In genomic region chr6:32972353-32973143, GRCh38 we compare ENCODE assay signal across 1 cellular context.
TF ChIP-seq lines count a peak whose summit lies in the region.

No MANE protein-coding gene starts in this region.

TF ChIP-seq in HepG2, 621 proteins besides CTCF, POLR2A, EP300 and RAD21 (continued from another document and continues in another):
- TF ChIP-seq MLX (CRISPR knock-in tag; IDR thresholded peaks at IDR 0.05): no peak
- TF ChIP-seq PLRG1 (conservative IDR thresholded peaks at IDR 0.05): no peak
- no peak for TF ChIP-seq ZNF691 (CRISPR knock-in tag; IDR thresholded peaks at IDR 0.05; ENCODE audit: borderline replicate concordance, low read depth)
- no peak; the same call in 1 of the 2 replicates for TF ChIP-seq ZFP91 (CRISPR knock-in tag; IDR thresholded peaks at IDR 0.05; ENCODE audit: borderline replicate concordance)
- TF ChIP-seq PHF5A (CRISPR knock-in tag; IDR thresholded peaks at IDR 0.05; ENCODE audit: low read depth, unreplicated experiment): no peak
- no peak for TF ChIP-seq CBX2 (IDR thresholded peaks at IDR 0.05; ENCODE audit: low read depth, low read length)
- no peak for TF ChIP-seq CBX2 (CRISPR knock-in tag; IDR thresholded peaks at IDR 0.05; ENCODE audit: low read depth)
- TF ChIP-seq ZBTB3 (CRISPR knock-in tag; IDR thresholded peaks at IDR 0.05; ENCODE audit: borderline replicate concordance, low read depth): no peak
- TF ChIP-seq MXD3 (CRISPR knock-in tag; IDR thresholded peaks at IDR 0.05): no peak; the same call in 1 of the 2 replicates
- no peak for TF ChIP-seq RNF2 (conservative IDR thresholded peaks at IDR 0.05; ENCODE audit: low read depth)
- TF ChIP-seq E2F2 (CRISPR knock-in tag; IDR thresholded peaks at IDR 0.05; ENCODE audit: borderline replicate concordance): no peak
- TF ChIP-seq IKZF1 (IDR thresholded peaks at IDR 0.05): no peak
- TF ChIP-seq ZNF335 (CRISPR knock-in tag; IDR thresholded peaks at IDR 0.05): no peak
- no peak for TF ChIP-seq NCOA2 (CRISPR knock-in tag; IDR thresholded peaks at IDR 0.05)
- TF ChIP-seq SRSF9 (IDR thresholded peaks at IDR 0.05; ENCODE audit: borderline replicate concordance, insufficient read depth, low read depth, low read length, poor library complexity, severe bottlenecking): no peak
- no peak for TF ChIP-seq NPAS2 (CRISPR knock-in tag; IDR thresholded peaks at IDR 0.05; ENCODE audit: borderline replicate concordance)
- no peak for TF ChIP-seq ZNF749 (CRISPR knock-in tag; IDR thresholded peaks at IDR 0.05; ENCODE audit: borderline replicate concordance)
- no peak for TF ChIP-seq ELK4 (CRISPR knock-in tag; IDR thresholded peaks at IDR 0.05; ENCODE audit: borderline replicate concordance)
- 0 out of 2 replicates have a peak, but pooled peaks have one; percentile 28 for TF ChIP-seq HOXD1 (CRISPR knock-in tag; IDR thresholded peaks at IDR 0.05)
- TF ChIP-seq ZNF3 (CRISPR knock-in tag; IDR thresholded peaks at IDR 0.05): no peak; the same call in 1 of the 2 replicates
- no peak for TF ChIP-seq ZNF614 (CRISPR knock-in tag; IDR thresholded peaks at IDR 0.05; ENCODE audit: borderline replicate concordance)
- 0 out of 2 replicates have a peak, but pooled peaks have one; percentile 2 for TF ChIP-seq MTA3 (CRISPR knock-in tag; IDR thresholded peaks at IDR 0.05)
- no peak for TF ChIP-seq SOX13 (IDR thresholded peaks at IDR 0.05)
- no peak for TF ChIP-seq SOX13 (CRISPR knock-in tag; conservative IDR thresholded peaks at IDR 0.05 in 1 of 2, IDR thresholded peaks at IDR 0.05 in 1 of 2)
- TF ChIP-seq SKI (IDR thresholded peaks at IDR 0.05; ENCODE audit: partially characterized antibody): no peak
- TF ChIP-seq RBM39 (IDR thresholded peaks at IDR 0.05; ENCODE audit: low read depth, low read length, poor library complexity, severe bottlenecking): no peak
- no peak; the same call in 1 of the 2 replicates for TF ChIP-seq KLF15 (CRISPR knock-in tag; IDR thresholded peaks at IDR 0.05; ENCODE audit: borderline replicate concordance)
- TF ChIP-seq KDM5A (IDR thresholded peaks at IDR 0.05; ENCODE audit: borderline replicate concordance, low read length): peak; percentile 77
- TF ChIP-seq ATM (IDR thresholded peaks at IDR 0.05; ENCODE audit: borderline replicate concordance): no peak
- no peak for TF ChIP-seq ETV5 (CRISPR knock-in tag; IDR thresholded peaks at IDR 0.05; ENCODE audit: borderline replicate concordance)
- no peak for TF ChIP-seq ZUFSP (CRISPR knock-in tag; IDR thresholded peaks at IDR 0.05; ENCODE audit: borderline replicate concordance)
- no peak for TF ChIP-seq RNF219 (CRISPR knock-in tag; IDR thresholded peaks at IDR 0.05)
- TF ChIP-seq SP1 (IDR thresholded peaks at IDR 0.05): no peak
- TF ChIP-seq SP1 (CRISPR knock-in tag; IDR thresholded peaks at IDR 0.05): no peak
- TF ChIP-seq ZFP41 (CRISPR knock-in tag; IDR thresholded peaks at IDR 0.05; ENCODE audit: borderline replicate concordance): peak; percentile 9; the same call in 1 of the 2 replicates
- TF ChIP-seq MZF1 (CRISPR knock-in tag; IDR thresholded peaks at IDR 0.05; ENCODE audit: borderline replicate concordance): no peak
- TF ChIP-seq CBX1 (IDR thresholded peaks at IDR 0.05; ENCODE audit: low read depth): no peak
- peak; percentile 89; the same call in 1 of the 2 replicates for TF ChIP-seq ZNF816 (CRISPR knock-in tag; IDR thresholded peaks at IDR 0.05; ENCODE audit: borderline replicate concordance)
- no peak for TF ChIP-seq ZNF781 (CRISPR knock-in tag; IDR thresholded peaks at IDR 0.05; ENCODE audit: borderline replicate concordance, not compliant biosample characterization)
- no peak for TF ChIP-seq ZFP36L1 (CRISPR knock-in tag; IDR thresholded peaks at IDR 0.05)
- no peak for TF ChIP-seq FOXK1 (CRISPR knock-in tag; IDR thresholded peaks at IDR 0.05; ENCODE audit: borderline replicate concordance, low read depth)
- TF ChIP-seq FOXM1 (CRISPR knock-in tag; IDR thresholded peaks at IDR 0.05): no peak
- TF ChIP-seq RFXAP (CRISPR knock-in tag; IDR thresholded peaks at IDR 0.05; ENCODE audit: borderline replicate concordance): 0 out of 2 replicates have a peak, but pooled peaks have one; percentile 3
- TF ChIP-seq CCDC6 (CRISPR knock-in tag; IDR thresholded peaks at IDR 0.05): no peak
- TF ChIP-seq REL (CRISPR knock-in tag; conservative IDR thresholded peaks at IDR 0.05): peak; percentile 94
- TF ChIP-seq MXD1 (CRISPR knock-in tag; IDR thresholded peaks at IDR 0.05): no peak; the same call in 1 of the 2 replicates
- no peak for TF ChIP-seq MIXL1 (CRISPR knock-in tag; IDR thresholded peaks at IDR 0.05)
- TF ChIP-seq IRF1 (CRISPR knock-in tag; IDR thresholded peaks at IDR 0.05; ENCODE audit: low read depth): no peak
- no peak for TF ChIP-seq ZKSCAN8 (CRISPR knock-in tag; IDR thresholded peaks at IDR 0.05; ENCODE audit: borderline replicate concordance)
- TF ChIP-seq CHD4 (IDR thresholded peaks at IDR 0.05; ENCODE audit: borderline replicate concordance, low read length): no peak
- no peak; the same call in 1 of the 2 replicates for TF ChIP-seq POLR2AphosphoS2 (IDR thresholded peaks at IDR 0.05; ENCODE audit: low read depth, low read length)
- no peak for TF ChIP-seq DNMT3B (CRISPR knock-in tag; conservative IDR thresholded peaks at IDR 0.05)
- TF ChIP-seq TRAFD1 (CRISPR knock-in tag; IDR thresholded peaks at IDR 0.05; ENCODE audit: borderline replicate concordance): no peak
- TF ChIP-seq ZNF256 (CRISPR knock-in tag; conservative IDR thresholded peaks at IDR 0.05): no peak; the same call in 1 of the 2 replicates
- no peak for TF ChIP-seq GATAD1 (CRISPR knock-in tag; IDR thresholded peaks at IDR 0.05)
- no peak for TF ChIP-seq ZNF530 (CRISPR knock-in tag; IDR thresholded peaks at IDR 0.05; ENCODE audit: low read depth)
- TF ChIP-seq ZFYVE20 (CRISPR knock-in tag; IDR thresholded peaks at IDR 0.05; ENCODE audit: borderline replicate concordance, low read depth): peak; percentile 46; the same call in 1 of the 2 replicates
- TF ChIP-seq GTF3A (CRISPR knock-in tag; conservative IDR thresholded peaks at IDR 0.05): 0 out of 2 replicates have a peak, but pooled peaks have one; percentile 11
